In genomic region chr3:195401959-195402358, GRCh38 we compare ENCODE assay signal across 24 cellular contexts. TPM values are rescaled to one million over a fixed set of nuclear protein-coding genes. Genes with fewer than 3 reads are reported as not detected.
DNase-seq lines count a peak whose midpoint lies in the region; ATAC-seq and TF ChIP-seq lines count a peak whose summit lies in the region.
"Had no signal": no experiment of that assay in that cellular context is flagged by ENCODE, and none has a peak within 500 bp of the region (broad histone marks: within the 10 kb centered on the region; RNA-seq: fewer than 3 reads in every experiment).

No MANE protein-coding gene starts in this region.

- peak overlapping the region; percentile 70 for H3K27ac Mint-ChIP-seq in activated naive CD8-positive, alpha-beta T cell
- no peak overlapping the region for H3K27ac Mint-ChIP-seq in activated naive CD8-positive, alpha-beta T cell treated with anti-CD3 and anti-CD28 coated beads, Interleukin-2, amount 50 U/mL, for 24 hours
- no peak overlapping the region for H3K27ac Mint-ChIP-seq in HFFc6

- no peaks in the 10 kb centered on the region for H3K27me3 Mint-ChIP-seq in activated naive CD8-positive, alpha-beta T cell
- H3K27me3 Mint-ChIP-seq in activated naive CD8-positive, alpha-beta T cell treated with anti-CD3 and anti-CD28 coated beads, Interleukin-2, amount 50 U/mL, for 24 hours, result no peaks in the 10 kb centered on the region
- H3K27me3 Mint-ChIP-seq in HFFc6 (ENCODE audit: insufficient read depth), result no peaks in the 10 kb centered on the region
- H3K27me3 Mint-ChIP-seq: central memory CD8-positive, alpha-beta T cell; naive thymus-derived CD4-positive, alpha-beta T cell; T-helper 17 cell had no signal

- no peak for DNase-seq in activated naive CD8-positive, alpha-beta T cell treated with anti-CD3 and anti-CD28 coated beads, Interleukin-2, amount 50 U/mL, for 24 hours
- peak; percentile 87 for DNase-seq in NCI-H748 (lab: John Stamatoyannopoulos, UW; ENCODE audit: unreplicated experiment)
- peak; percentile 8 for DNase-seq in epithelial cell of prostate (ENCODE audit: low read depth, low spot score)
- no peak for DNase-seq in HFFc6
- no peak for DNase-seq in GM10248 (ENCODE audit: extremely low spot score)
- no peak for DNase-seq in GM10266 (ENCODE audit: extremely low spot score)
- DNase-seq: activated CD4-positive, alpha-beta T cell treated with anti-CD3 and anti-CD28 coated beads, Interleukin-2, amount 50 U/mL, for 48 hours; activated gamma-delta T cell treated with Interleukin-2 at 50 U/mL for 16 hours; activated T-cell treated with anti-CD3 and anti-CD28 coated beads for 4 hours; DMS153; GF-D8; left cardiac atrium; mesendoderm; naive thymus-derived CD4-positive, alpha-beta T cell; NCI-H2029 treated with DMSO at 0.1 percent for 48 hours; NCI-H526; right cardiac atrium; T-helper 17 cell had no signal

- TF ChIP-seq CTCF in HFFc6 (IDR thresholded peaks at IDR 0.05) (no peak), GM10248 (IDR thresholded peaks at IDR 0.05; ENCODE audit: control extremely low read depth, extremely low read depth, low read depth, missing control alignments) (no peak), GM10266 (IDR thresholded peaks at IDR 0.05; ENCODE audit: control insufficient read depth, insufficient read depth, low read depth, missing control alignments) (no peak)

- peaks cover 60% of the 10 kb centered on the region for H3K4me1 Mint-ChIP-seq in activated naive CD8-positive, alpha-beta T cell (ENCODE audit: low read depth)
- peaks cover 45% of the 10 kb centered on the region for H3K4me1 Mint-ChIP-seq in activated naive CD8-positive, alpha-beta T cell treated with anti-CD3 and anti-CD28 coated beads, Interleukin-2, amount 50 U/mL, for 24 hours
- H3K4me1 Mint-ChIP-seq in HFFc6 (ENCODE audit: low read depth), result peaks cover 12% of the 10 kb centered on the region

- H3K9me3 Mint-ChIP-seq in activated naive CD8-positive, alpha-beta T cell (ENCODE audit: low read depth), result peaks cover 5% of the 10 kb centered on the region
- no peaks in the 10 kb centered on the region for H3K9me3 Mint-ChIP-seq in activated naive CD8-positive, alpha-beta T cell treated with anti-CD3 and anti-CD28 coated beads, Interleukin-2, amount 50 U/mL, for 24 hours
- H3K9me3 Mint-ChIP-seq in HFFc6, result no peaks in the 10 kb centered on the region
- H3K9me3 Mint-ChIP-seq: central memory CD8-positive, alpha-beta T cell had no signal

- peaks cover 4% of the 10 kb centered on the region for H3K36me3 Mint-ChIP-seq in activated naive CD8-positive, alpha-beta T cell
- H3K36me3 Mint-ChIP-seq in activated naive CD8-positive, alpha-beta T cell treated with anti-CD3 and anti-CD28 coated beads, Interleukin-2, amount 50 U/mL, for 24 hours (ENCODE audit: low read depth), result peaks cover 6% of the 10 kb centered on the region
- H3K36me3 Mint-ChIP-seq in HFFc6 (ENCODE audit: low read depth), result 0 out of 2 replicates have a peak, but pooled peaks cover 6% of the 10 kb centered on the region

- no peak for ATAC-seq in activated naive CD8-positive, alpha-beta T cell treated with anti-CD3 and anti-CD28 coated beads, Interleukin-2, amount 50 U/mL, for 24 hours
- no peak for ATAC-seq in HG02623 (IDR thresholded peaks at IDR 0.05; ENCODE audit: unreplicated experiment)
- ATAC-seq: GM12878; left cardiac atrium; naive thymus-derived CD4-positive, alpha-beta T cell; right cardiac atrium; T-helper 17 cell had no signal

- H3K27ac ChIP-seq in epithelial cell of prostate, result no peak overlapping the region
- H3K27ac ChIP-seq: C4-2B, VCaP had no signal

- CTCF ChIA-PET in GM10248 (lab: Yijun Ruan, JAX), result interaction anchor here (0.9 kb wide), 1 partner anchor 10 kb away, joined by 3 read pairs; no protein-coding TSS in a partner anchor

- no peak overlapping the region for H3K4me3 Mint-ChIP-seq in activated naive CD8-positive, alpha-beta T cell
- no peak overlapping the region for H3K4me3 Mint-ChIP-seq in activated naive CD8-positive, alpha-beta T cell treated with anti-CD3 and anti-CD28 coated beads, Interleukin-2, amount 50 U/mL, for 24 hours
- no peak overlapping the region for H3K4me3 Mint-ChIP-seq in HFFc6
- H3K4me3 Mint-ChIP-seq: central memory CD8-positive, alpha-beta T cell; naive thymus-derived CD4-positive, alpha-beta T cell had no signal

- POLR2A ChIA-PET in GM10248 (lab: Yijun Ruan, JAX), result interaction anchor here (0.6 kb wide), 1 partner anchor 73 kb away, joined by 4 read pairs; no protein-coding TSS in a partner anchor

RNA-seq across cellular contexts. Expression of gene ACAP2, which starts 40.9 kb away (rescaled TPM):
- 10 to 100 TPM; 37.7 to 47.1 (median 45.2) TPM for total RNA-seq in HFFc6 (2021; fragmentation: NEBNext Ultra II Directional; extraction: Animal tissue kit (Norgen Biotek cat#: 25700))

Comparison
In these comparisons a context has a peak if more than half of its experiments do, and no peak if none do; other contexts are left out.
1. DNase-seq: peak in NCI-H748 (single experiment) and epithelial cell of prostate (single experiment); none in activated naive CD8-positive, alpha-beta T cell treated with anti-CD3 and anti-CD28 coated beads, Interleukin-2, amount 50 U/mL, for 24 hours (single experiment), HFFc6 (single experiment), GM10248 (single experiment) and GM10266 (single experiment).